1 cellular context compared by ENCODE assay signal in genomic region chr17:75047398-75048098, GRCh38.
A peak's percentile ranks its signal among the peaks of the same experiment; 100 is the strongest.
TF ChIP-seq lines count a peak whose summit lies in the region.

No MANE protein-coding gene starts in this region.

TF ChIP-seq in HEK293, 187 proteins besides CTCF, POLR2A, EP300 and RAD21 (continued from another document and continues in another):
- TF ChIP-seq ZNF184 (tag by site-specific recombination; IDR thresholded peaks at IDR 0.05) (no peak), ZNF146 (tag by site-specific recombination; IDR thresholded peaks at IDR 0.05) (no peak), ZNF76 (tag by site-specific recombination; IDR thresholded peaks at IDR 0.05; ENCODE audit: borderline replicate concordance, low read depth) (no peak), ZNF354C (tag by site-specific recombination; IDR thresholded peaks at IDR 0.05; ENCODE audit: borderline replicate concordance, low read depth) (no peak), SALL2 (tag by site-specific recombination; IDR thresholded peaks at IDR 0.05; ENCODE audit: borderline replicate concordance) (no peak), KLF9 (tag by site-specific recombination; IDR thresholded peaks at IDR 0.05; ENCODE audit: low read depth) (peak; percentile 85), ZNF518A (tag by site-specific recombination; conservative IDR thresholded peaks at IDR 0.05; ENCODE audit: low read depth) (no peak), ZNF19 (tag by site-specific recombination; IDR thresholded peaks at IDR 0.05; ENCODE audit: low read depth) (no peak), KLF1 (tag by site-specific recombination; IDR thresholded peaks at IDR 0.05) (peak; percentile 65), ZBTB21 (tag by site-specific recombination; IDR thresholded peaks at IDR 0.05) (no peak), ZNF140 (tag by site-specific recombination; IDR thresholded peaks at IDR 0.05) (no peak), OSR2 (tag by site-specific recombination; IDR thresholded peaks at IDR 0.05) (no peak), ZNF302 (tag by site-specific recombination; IDR thresholded peaks at IDR 0.05; ENCODE audit: low read depth) (no peak), ZNF433 (tag by site-specific recombination; IDR thresholded peaks at IDR 0.05; ENCODE audit: low read depth) (no peak), ZBTB44 (tag by site-specific recombination; IDR thresholded peaks at IDR 0.05) (no peak), ZNF660 (tag by site-specific recombination; IDR thresholded peaks at IDR 0.05) (no peak), ZFP69B (tag by site-specific recombination; IDR thresholded peaks at IDR 0.05) (no peak), ZNF138 (tag by site-specific recombination; IDR thresholded peaks at IDR 0.05; ENCODE audit: borderline replicate concordance) (no peak), ZNF449 (tag by site-specific recombination; IDR thresholded peaks at IDR 0.05) (peak; percentile 59), ZNF776 (tag by site-specific recombination; IDR thresholded peaks at IDR 0.05; ENCODE audit: borderline replicate concordance) (no peak), MZF1 (tag by site-specific recombination; IDR thresholded peaks at IDR 0.05; ENCODE audit: borderline replicate concordance) (no peak), ZBTB1 (tag by site-specific recombination; IDR thresholded peaks at IDR 0.05) (no peak), ZNF513 (tag by site-specific recombination; IDR thresholded peaks at IDR 0.05) (no peak), ATF2 (tag by site-specific recombination; IDR thresholded peaks at IDR 0.05; ENCODE audit: low read depth) (no peak), ZNF48 (tag by site-specific recombination; IDR thresholded peaks at IDR 0.05) (no peak), ZBTB8A (tag by site-specific recombination; IDR thresholded peaks at IDR 0.05) (peak; percentile 22; the same call in 1 of the 2 replicates), TSHZ1 (tag by site-specific recombination; IDR thresholded peaks at IDR 0.05; ENCODE audit: borderline replicate concordance) (no peak), ZNF600 (tag by site-specific recombination; IDR thresholded peaks at IDR 0.05) (peak; percentile 76; the same call in 1 of the 2 replicates), ZSCAN5A (tag by site-specific recombination; IDR thresholded peaks at IDR 0.05) (no peak), ZSCAN23 (tag by site-specific recombination; IDR thresholded peaks at IDR 0.05) (no peak), ZNF549 (tag by site-specific recombination; IDR thresholded peaks at IDR 0.05) (no peak), ZNF274 (IDR thresholded peaks at IDR 0.05; ENCODE audit: low read length) (no peak), ZNF274 (tag by site-specific recombination; IDR thresholded peaks at IDR 0.05; ENCODE audit: borderline replicate concordance) (no peak), ZNF169 (tag by site-specific recombination; IDR thresholded peaks at IDR 0.05) (no peak), ZNF701 (tag by site-specific recombination; IDR thresholded peaks at IDR 0.05) (no peak), ZNF610 (tag by site-specific recombination; IDR thresholded peaks at IDR 0.05; ENCODE audit: borderline replicate concordance) (no peak), SP3 (tag by site-specific recombination; IDR thresholded peaks at IDR 0.05) (peak; percentile 53), RBAK (tag by site-specific recombination; IDR thresholded peaks at IDR 0.05) (no peak), ZBTB7A (tag by site-specific recombination; IDR thresholded peaks at IDR 0.05; ENCODE audit: low read depth) (0 out of 2 replicates have a peak, but pooled peaks have one; percentile 54), ZNF530 (tag by site-specific recombination; IDR thresholded peaks at IDR 0.05; ENCODE audit: low read depth) (no peak), GLI2 (tag by site-specific recombination; IDR thresholded peaks at IDR 0.05; ENCODE audit: borderline replicate concordance, low read depth) (no peak), ZNF624 (tag by site-specific recombination; IDR thresholded peaks at IDR 0.05) (no peak), ZNF202 (tag by site-specific recombination; IDR thresholded peaks at IDR 0.05; ENCODE audit: borderline replicate concordance) (no peak), PRDM1 (tag by site-specific recombination; IDR thresholded peaks at IDR 0.05) (no peak), ZNF426 (tag by site-specific recombination; IDR thresholded peaks at IDR 0.05) (no peak), KLF16 (tag by site-specific recombination; IDR thresholded peaks at IDR 0.05) (0 out of 2 replicates have a peak, but pooled peaks have one; percentile 42), ZNF324 (tag by site-specific recombination; IDR thresholded peaks at IDR 0.05) (no peak), ZNF488 (tag by site-specific recombination; IDR thresholded peaks at IDR 0.05) (no peak), WT1 (tag by site-specific recombination; IDR thresholded peaks at IDR 0.05) (no peak), ZBTB48 (tag by site-specific recombination; IDR thresholded peaks at IDR 0.05) (0 out of 2 replicates have a peak, but pooled peaks have one; percentile 13)
